Comparison of ENCODE assay signal across 1 cellular context in genomic region chr3:149753717-149754116, GRCh38.
TF ChIP-seq lines count a peak whose summit lies in the region.

No MANE protein-coding gene starts in this region.

TF ChIP-seq in HepG2, 621 proteins besides CTCF, POLR2A, EP300 and RAD21:
- no peak for TF ChIP-seq MIXL1 (CRISPR knock-in tag; IDR thresholded peaks at IDR 0.05)
- TF ChIP-seq ZNF574 (CRISPR knock-in tag; IDR thresholded peaks at IDR 0.05), result no peak
- TF ChIP-seq CENPT (CRISPR knock-in tag; IDR thresholded peaks at IDR 0.05; ENCODE audit: low read depth), result no peak
- TF ChIP-seq ZNF382 (CRISPR knock-in tag; IDR thresholded peaks at IDR 0.05; ENCODE audit: borderline replicate concordance), result no peak
- TF ChIP-seq ZNF33B (CRISPR knock-in tag; IDR thresholded peaks at IDR 0.05), result no peak
- no peak for TF ChIP-seq NCOA1 (CRISPR knock-in tag; IDR thresholded peaks at IDR 0.05)
- TF ChIP-seq BRD4 (CRISPR knock-in tag; IDR thresholded peaks at IDR 0.05), result no peak
- TF ChIP-seq KLF12 (CRISPR knock-in tag; IDR thresholded peaks at IDR 0.05; ENCODE audit: borderline replicate concordance), result no peak
- TF ChIP-seq GMEB1 (CRISPR knock-in tag; IDR thresholded peaks at IDR 0.05; ENCODE audit: borderline replicate concordance), result no peak
- no peak for TF ChIP-seq ZNF282 (IDR thresholded peaks at IDR 0.05; ENCODE audit: partially characterized antibody)
